11 cellular contexts compared by ENCODE assay signal in the genomic region with DNA sequence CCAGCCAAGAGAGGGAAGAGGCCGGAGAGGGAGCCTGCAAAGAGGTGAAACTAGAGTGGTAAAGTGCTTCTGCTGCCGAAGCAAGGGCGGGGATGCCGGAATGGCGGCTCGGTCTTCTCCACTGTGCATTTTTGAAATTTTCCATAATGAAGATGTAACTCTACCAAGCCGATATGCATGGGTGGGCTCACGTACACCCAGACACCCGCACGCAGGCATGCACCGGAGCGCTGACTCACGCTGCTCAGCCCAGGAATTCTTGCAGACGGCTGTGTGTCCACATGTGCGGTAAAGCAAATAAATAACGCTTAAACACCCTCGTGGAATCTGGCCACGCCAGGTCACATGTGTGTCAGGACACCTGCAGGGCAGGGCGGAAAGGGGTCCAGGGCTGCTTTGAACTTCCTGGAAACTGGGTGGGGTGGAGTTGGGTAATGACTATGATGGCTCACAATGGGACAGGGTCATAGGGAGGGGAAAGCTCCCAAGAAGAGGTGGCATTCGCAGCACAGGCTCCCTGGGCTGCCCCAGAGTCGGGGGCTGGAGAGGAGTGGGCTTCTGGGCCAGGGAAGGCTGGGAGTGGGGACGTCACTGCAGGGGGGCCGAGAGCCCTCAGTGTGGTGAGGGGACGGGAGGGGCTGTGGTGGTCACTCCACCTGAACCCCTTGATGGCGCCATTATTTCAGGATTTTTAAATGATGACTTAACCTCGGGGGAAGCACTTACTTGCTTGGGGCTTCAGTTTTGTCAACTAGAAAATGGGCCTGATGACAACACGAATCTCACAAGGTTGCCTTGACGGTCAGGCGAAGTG.
A peak's percentile ranks its signal among the peaks of the same experiment; 100 is the strongest.
DNase-seq lines count a peak whose midpoint lies in the region; ATAC-seq and TF ChIP-seq lines count a peak whose summit lies in the region.
"Had no signal": no experiment of that assay in that cellular context is flagged by ENCODE, and none has a peak within 500 bp of the region (broad histone marks: within the 10 kb centered on the region; RNA-seq: fewer than 3 reads in every experiment).

No MANE protein-coding gene starts in this region.

- peak overlapping the region; percentile 36; the same call in 1 of the 2 replicates for H3K18ac ChIP-seq in IMR-90 (ENCODE audit: low read depth, low read length)
- peak overlapping the region; percentile 74 for H3K18ac ChIP-seq in neuronal stem cell (ENCODE audit: low read length)

- POLR2A ChIA-PET in IMR-90 (lab: Charles Lee; ENCODE audit: unreplicated experiment), result no interaction called here
- POLR2A ChIA-PET in GM10248 (lab: Yijun Ruan, JAX), result no interaction called here

- H3K9me3 ChIP-seq in BE2C, result no peaks in the 10 kb centered on the region
- no peaks in the 10 kb centered on the region for H3K9me3 ChIP-seq in IMR-90 (ENCODE audit: control insufficient read depth, insufficient read depth, low read length)
- no peaks in the 10 kb centered on the region for H3K9me3 ChIP-seq in neuronal stem cell (replicated peaks in 1 of 2; ENCODE audit: control insufficient read depth in 2 of 2, insufficient read depth in 1 of 2, low read depth in 1 of 2, low read length in 2 of 2)

- H3K36me3 ChIP-seq in BE2C (no peaks in the 10 kb centered on the region), IMR-90 (ENCODE audit: control insufficient read depth, insufficient read depth, low read length) (no peaks in the 10 kb centered on the region), neuronal stem cell (replicated peaks in 1 of 2; ENCODE audit: control insufficient read depth in 2 of 2, insufficient read depth in 2 of 2, low read length in 2 of 2) (no peaks in the 10 kb centered on the region)

- peak overlapping the region in 1 of 2 experiments; percentile 63; a peak in 2 of 4 replicates for H4K8ac ChIP-seq in IMR-90 (ENCODE audit: low read depth in 2 of 2, low read length in 2 of 2)
- H4K8ac ChIP-seq in neuronal stem cell (ENCODE audit: low read depth, low read length), result no peak overlapping the region

- CTCF ChIA-PET in IMR-90 (lab: Yijun Ruan, JAX) (no interaction called here), GM10248 (lab: Yijun Ruan, JAX) (no interaction called here)

- H2AK5ac ChIP-seq in IMR-90 (ENCODE audit: low read depth, low read length), result peak overlapping the region; percentile 82
- H2AK5ac ChIP-seq in neuronal stem cell (ENCODE audit: low read depth, low read length), result no peak overlapping the region

- ATAC-seq in IMR-90 (ENCODE audit: low read depth), result peak; percentile 63

- peak overlapping the region; percentile 80 for H2BK20ac ChIP-seq in IMR-90 (ENCODE audit: low read depth, low read length)

- H3K14ac ChIP-seq in IMR-90 (replicated peaks; ENCODE audit: low read depth, low read length) (peak overlapping the region; percentile 19; the same call in 1 of the 2 replicates), neuronal stem cell (ENCODE audit: low read length) (no peak overlapping the region)

- H2BK120ac ChIP-seq in IMR-90 (ENCODE audit: low read depth, low read length), result peak overlapping the region; percentile 72
- no peak overlapping the region for H2BK120ac ChIP-seq in neuronal stem cell (ENCODE audit: low read depth, low read length)

- H3K79me1 ChIP-seq in IMR-90 (ENCODE audit: low read depth in 1 of 2, low read length in 2 of 2) (no peaks in the 10 kb centered on the region), neuronal stem cell (ENCODE audit: low read depth, low read length) (no peaks in the 10 kb centered on the region)

- intact Hi-C loops in IMR-90 (cut with micrococcal nuclease), result loop anchor here (2.0 to 5.0 kb wide), 2 partner anchors 62 to 163 kb away; no protein-coding TSS in a partner anchor

- H3K4me1 ChIP-seq in BE2C, result no peaks in the 10 kb centered on the region
- peaks cover 10% of the 10 kb centered on the region for H3K4me1 ChIP-seq in IMR-90 (ENCODE audit: control insufficient read depth, insufficient read depth, low read length)
- H3K4me1 ChIP-seq in neuronal stem cell (ENCODE audit: control insufficient read depth in 2 of 2, insufficient read depth in 1 of 2, low read depth in 1 of 2, low read length in 2 of 2), result peaks cover 7% of the 10 kb centered on the region in 2 donors

- DNase-seq in BE2C (peak; percentile 31), IMR-90 (peak; percentile 89), dermis blood vessel endothelial cell (peak; percentile 31), neuronal stem cell (ENCODE audit: low spot score) (no peak), NAMALWA (ENCODE audit: low spot score) (no peak), GM10248 (ENCODE audit: extremely low spot score) (no peak), OCI-M2 (lab: John Stamatoyannopoulos, UW; ENCODE audit: unreplicated experiment) (no peak), SW 1271 (lab: John Stamatoyannopoulos, UW) (no peak)
- DNase-seq: activated B cell treated with CpG ODN at 0.5 μM for 24 hours, NCI-H510A treated with DMSO at 0.1 percent for 48 hours, nucleus accumbens had no signal

- H3K9me1 ChIP-seq in IMR-90 (ENCODE audit: insufficient read depth, low read length), result peaks cover 8% of the 10 kb centered on the region; the same call in 1 of the 2 replicates

- peak overlapping the region; percentile 89 for H2AK9ac ChIP-seq in IMR-90 (replicated peaks; ENCODE audit: low read depth, low read length, poor library complexity)

- peak overlapping the region; percentile 35; the same call in 1 of the 2 replicates for H4K91ac ChIP-seq in IMR-90 (ENCODE audit: insufficient read depth, low read depth, low read length)
- H4K91ac ChIP-seq in neuronal stem cell (ENCODE audit: low read depth, low read length, poor library complexity), result no peak overlapping the region

- H3K56ac ChIP-seq in IMR-90 (ENCODE audit: extremely low read depth, insufficient read depth, low read length), result peak overlapping the region; percentile 14; the same call in 1 of the 2 replicates

- H3K4me3 ChIP-seq in BE2C (ENCODE audit: low read depth, low read length) (peak overlapping the region; percentile 49), IMR-90 (ENCODE audit: insufficient read depth, low read depth, low read length) (no peak overlapping the region; the same call in 1 of the 2 replicates), neuronal stem cell (ENCODE audit: low read length in 2 of 2) (peak overlapping the region in 1 of 2 donors; percentile 11)

- H3K4me2 ChIP-seq in IMR-90 (ENCODE audit: low read depth, low read length), result peak overlapping the region; percentile 65
- H3K4me2 ChIP-seq in neuronal stem cell (ENCODE audit: insufficient read depth, low read length, poor library complexity, severe bottlenecking), result no peak overlapping the region

- H3K23ac ChIP-seq in IMR-90 (ENCODE audit: low read depth, low read length) (no peak overlapping the region), neuronal stem cell (ENCODE audit: low read depth, low read length, poor library complexity) (peak overlapping the region; percentile 2)

- 34% methylated on average over 14 of the region's 29 CpGs; no CpG with 5 or more reads in 1 of the 2 experiments for WGBS in IMR-90 (ENCODE audit: extremely low coverage in 2 of 2, insufficient read length in 1 of 2), 2 experiments
- no CpG with 5 or more reads among the region's 29 CpGs for WGBS in neuronal stem cell (ENCODE audit: extremely low coverage in 2 of 2, insufficient read length in 2 of 2, insufficient replicate concordance in 1 of 2), 2 donors

- dilution Hi-C loops in IMR-90 (cut with HindIII; ENCODE audit: low sequenced_read_pairs, unreplicated experiment), result no loop called here

- BruUV-seq in IMR-90 (replicated peaks; lab: Mats Ljungman, UMichigan), result no TSS peak

- no peak overlapping the region for H2BK12ac ChIP-seq in neuronal stem cell (ENCODE audit: low read length)

- H3K27ac ChIP-seq in IMR-90 (ENCODE audit: insufficient read depth, low read length) (0 out of 2 replicates have a peak overlapping the region, but pooled peaks have one; percentile 11), neuronal stem cell (replicated peaks; ENCODE audit: low read length) (no peak overlapping the region)

- no peaks in the 10 kb centered on the region for H4K20me1 ChIP-seq in IMR-90 (ENCODE audit: insufficient read depth, low read length)

- no peak for TF ChIP-seq RAD21 in IMR-90 (IDR thresholded peaks at IDR 0.05; ENCODE audit: low read length)

- H2AFZ ChIP-seq in IMR-90 (replicated peaks; ENCODE audit: low read length, poor library complexity) (peak overlapping the region; percentile 75), neuronal stem cell (ENCODE audit: low read length) (peak overlapping the region; percentile 22)

- H2BK15ac ChIP-seq in IMR-90 (ENCODE audit: low read depth, low read length) (peak overlapping the region; percentile 20; the same call in 1 of the 3 replicates), neuronal stem cell (ENCODE audit: low read length) (peak overlapping the region; percentile 7)

- TF ChIP-seq POLR2A in IMR-90 (IDR thresholded peaks at IDR 0.05; ENCODE audit: low read depth, low read length), result no peak

- no peak for TF ChIP-seq CTCF in BE2C (IDR thresholded peaks at IDR 0.05; ENCODE audit: low read depth, low read length)
- TF ChIP-seq CTCF in IMR-90 (conservative IDR thresholded peaks at IDR 0.05; ENCODE audit: low read depth, low read length), result no peak
- TF ChIP-seq CTCF in GM10248 (IDR thresholded peaks at IDR 0.05; ENCODE audit: control extremely low read depth, extremely low read depth, low read depth, missing control alignments), result no peak

- H4K5ac ChIP-seq in IMR-90 (ENCODE audit: low read depth, low read length), result peak overlapping the region; percentile 42; the same call in 1 of the 2 replicates

- H3K27me3 ChIP-seq in BE2C, result no peaks in the 10 kb centered on the region
- no peaks in the 10 kb centered on the region; the same call in 1 of the 2 replicates for H3K27me3 ChIP-seq in IMR-90 (ENCODE audit: control insufficient read depth, insufficient read depth, low read length)
- H3K27me3 ChIP-seq in neuronal stem cell (ENCODE audit: control insufficient read depth in 3 of 3, insufficient read depth in 3 of 3, low read depth in 1 of 3, low read length in 3 of 3), result peaks cover 0 to 5% (median 0%) of the 10 kb centered on the region in 3 experiments

- H3K4ac ChIP-seq in IMR-90 (ENCODE audit: low read depth, low read length) (peak overlapping the region; percentile 58), neuronal stem cell (ENCODE audit: low read length) (no peak overlapping the region)

- H2BK5ac ChIP-seq in IMR-90 (ENCODE audit: low read depth, low read length, poor library complexity, severe bottlenecking), result peak overlapping the region; percentile 90
- H2BK5ac ChIP-seq in neuronal stem cell (ENCODE audit: low read length), result no peak overlapping the region

- H3K9ac ChIP-seq in IMR-90 (ENCODE audit: low read depth, low read length), result no peak overlapping the region; the same call in 1 of the 2 replicates
- H3K9ac ChIP-seq in neuronal stem cell (ENCODE audit: low read depth, low read length, poor library complexity), result no peak overlapping the region

- in situ Hi-C loops in IMR-90 (cut with MboI; ENCODE audit: low sequenced_read_pairs), result loop anchor here (5.0 kb wide), 1 partner anchor 57 kb away; no protein-coding TSS in a partner anchor

TF ChIP-seq in IMR-90, 13 proteins besides CTCF, POLR2A, EP300 and RAD21 (continues in another document):
- no peak for TF ChIP-seq MAFK (IDR thresholded peaks at IDR 0.05; ENCODE audit: low read depth, low read length)
- TF ChIP-seq CHD1 (IDR thresholded peaks at IDR 0.05; ENCODE audit: low read depth, low read length), result no peak
- peak; percentile 90 for TF ChIP-seq BHLHE40 (IDR thresholded peaks at IDR 0.05; ENCODE audit: low read depth, low read length)

Comparison
In these comparisons a context has a peak if more than half of its experiments do, and no peak if none do; other contexts are left out.
1. DNase-seq: peak in BE2C (single experiment), IMR-90 (single experiment) and dermis blood vessel endothelial cell (single experiment); none in neuronal stem cell (single experiment), NAMALWA (single experiment), GM10248 (single experiment), OCI-M2 (single experiment) and SW 1271 (0 of 2).